8 cellular contexts compared by ENCODE assay signal in genomic region chr5:36414869-36415282, GRCh38.
A peak's percentile ranks its signal among the peaks of the same experiment; 100 is the strongest.
DNase-seq lines count a peak whose midpoint lies in the region; ATAC-seq and TF ChIP-seq lines count a peak whose summit lies in the region.

No MANE protein-coding gene starts in this region.

- H3K27ac Mint-ChIP-seq in GM23338 = no peak overlapping the region
- no peak overlapping the region for H3K27ac Mint-ChIP-seq in activated T-helper 1 cell treated with anti-CD3 and anti-CD28 coated beads, Interleukin-12 subunit alpha, Interleukin-12 subunit beta, Interleukin-2, Interleukin-4 antibody, amounts not matched to agents 30 ng/mL and 10 ng/mL and 1 ng/mL, durations not matched to agents 14 hours and 24 hours and 36 hours

- no peak overlapping the region for H3K27ac ChIP-seq in GM23338 (ENCODE audit: low read depth)

- H3K36me3 ChIP-seq in GM23338 (ENCODE audit: insufficient read depth) = no peaks in the 10 kb centered on the region

- TF ChIP-seq CTCF in GM23338 (conservative IDR thresholded peaks at IDR 0.05; ENCODE audit: low read depth in 2 of 2) = peak in 1 of 2 experiments; percentile 61; a peak in 3 of 4 replicates

- 0 out of 3 replicates have a peak, but pooled peaks cover 5% of the 10 kb centered on the region for H3K9me3 Mint-ChIP-seq in GM23338
- no peaks in the 10 kb centered on the region for H3K9me3 Mint-ChIP-seq in activated T-helper 1 cell treated with anti-CD3 and anti-CD28 coated beads, Interleukin-12 subunit alpha, Interleukin-12 subunit beta, Interleukin-2, Interleukin-4 antibody, amounts not matched to agents 30 ng/mL and 10 ng/mL and 1 ng/mL, durations not matched to agents 14 hours and 24 hours and 36 hours

- peaks cover 47% of the 10 kb centered on the region for H3K27me3 ChIP-seq in GM23338 (ENCODE audit: insufficient read depth)

- no peaks in the 10 kb centered on the region for H3K79me2 ChIP-seq in GM23338 (replicated peaks; ENCODE audit: insufficient read depth)

- H3F3A ChIP-seq in GM23338 (replicated peaks; ENCODE audit: low read depth) = no peaks in the 10 kb centered on the region

- no peak overlapping the region for H3K4me3 ChIP-seq in GM23338

- no peaks in the 10 kb centered on the region for H3K36me3 Mint-ChIP-seq in GM23338 (ENCODE audit: low read depth)
- no peaks in the 10 kb centered on the region for H3K36me3 Mint-ChIP-seq in activated T-helper 1 cell treated with anti-CD3 and anti-CD28 coated beads, Interleukin-12 subunit alpha, Interleukin-12 subunit beta, Interleukin-2, Interleukin-4 antibody, amounts not matched to agents 30 ng/mL and 10 ng/mL and 1 ng/mL, durations not matched to agents 14 hours and 24 hours and 36 hours (ENCODE audit: low read depth)

- peaks cover 17% of the 10 kb centered on the region for H3K27me3 Mint-ChIP-seq in GM23338 (ENCODE audit: insufficient read depth, low read depth, poor library complexity)
- peaks cover 4% of the 10 kb centered on the region for H3K27me3 Mint-ChIP-seq in activated T-helper 1 cell treated with anti-CD3 and anti-CD28 coated beads, Interleukin-12 subunit alpha, Interleukin-12 subunit beta, Interleukin-2, Interleukin-4 antibody, amounts not matched to agents 30 ng/mL and 10 ng/mL and 1 ng/mL, durations not matched to agents 14 hours and 24 hours and 36 hours (ENCODE audit: insufficient read depth)

- H3K4me3 Mint-ChIP-seq in GM23338 = no peak overlapping the region
- no peak overlapping the region for H3K4me3 Mint-ChIP-seq in activated T-helper 1 cell treated with anti-CD3 and anti-CD28 coated beads, Interleukin-12 subunit alpha, Interleukin-12 subunit beta, Interleukin-2, Interleukin-4 antibody, amounts not matched to agents 30 ng/mL and 10 ng/mL and 1 ng/mL, durations not matched to agents 14 hours and 24 hours and 36 hours

- peaks cover 26% of the 10 kb centered on the region for H3K4me1 ChIP-seq in GM23338 (ENCODE audit: insufficient read depth)

- peaks cover 33% of the 10 kb centered on the region for H3K4me1 Mint-ChIP-seq in GM23338
- peaks cover 7% of the 10 kb centered on the region for H3K4me1 Mint-ChIP-seq in activated T-helper 1 cell treated with anti-CD3 and anti-CD28 coated beads, Interleukin-12 subunit alpha, Interleukin-12 subunit beta, Interleukin-2, Interleukin-4 antibody, amounts not matched to agents 30 ng/mL and 10 ng/mL and 1 ng/mL, durations not matched to agents 14 hours and 24 hours and 36 hours (ENCODE audit: low read depth)

- intact Hi-C loops in activated T-helper 1 cell treated with anti-CD3 and anti-CD28 coated beads, Interleukin-12 subunit alpha, Interleukin-12 subunit beta, Interleukin-2, Interleukin-4 antibody, amounts not matched to agents 30 ng/mL and 10 ng/mL and 1 ng/mL, durations not matched to agents 14 hours and 24 hours and 36 hours (cut with micrococcal nuclease) = loop anchor here (1.0 to 2.0 kb wide), 2 partner anchors 92 to 278 kb away; no protein-coding TSS in a partner anchor

- no peaks in the 10 kb centered on the region for H4K20me1 ChIP-seq in GM23338 (replicated peaks; ENCODE audit: insufficient read depth)

- ATAC-seq in GM23338 = no peak

- H2AFZ ChIP-seq in GM23338 = no peak overlapping the region

- DNase-seq in A172 (ENCODE audit: low spot score) (peak; percentile 52), GM23338 (ENCODE audit: low spot score) (peak; percentile 69), OCI-M1 (lab: John Stamatoyannopoulos, UW) (peak; percentile 50), fibroblast of peridontal ligament (ENCODE audit: extremely low read depth) (peak; percentile 80), putamen (ENCODE audit: low spot score) (peak; percentile 22), 8988T (no peak)
- DNase-seq in activated T-helper 1 cell treated with anti-CD3 and anti-CD28 coated beads, Interleukin-12 subunit alpha, Interleukin-12 subunit beta, Interleukin-2, Interleukin-4 antibody, amounts not matched to agents 30 ng/mL and 10 ng/mL and 1 ng/mL, durations not matched to agents 14 hours and 24 hours and 36 hours (ENCODE audit: low spot score) = no peak
- DNase-seq in activated CD4-positive, alpha-beta T cell treated with anti-CD3 and anti-CD28 coated beads for 48 hours = no peak

- no peaks in the 10 kb centered on the region for H3K9me2 ChIP-seq in GM23338 (ENCODE audit: insufficient read depth)

- H3K4me2 ChIP-seq in GM23338 = no peak overlapping the region

TF ChIP-seq in GM23338, 12 proteins besides CTCF, POLR2A, EP300 and RAD21 (continues in another document):
- TF ChIP-seq EZH2 (IDR thresholded peaks at IDR 0.05; ENCODE audit: low read depth, unreplicated experiment) (no peak), CREB1 (CRISPR knock-in tag; IDR thresholded peaks at IDR 0.05; ENCODE audit: low read depth) (no peak), ZNF114 (CRISPR knock-in tag; IDR thresholded peaks at IDR 0.05) (no peak), POLR2AphosphoS5 (IDR thresholded peaks at IDR 0.05; ENCODE audit: low read depth) (no peak), JUNB (IDR thresholded peaks at IDR 0.05; ENCODE audit: unreplicated experiment) (no peak), ETS1 (IDR thresholded peaks at IDR 0.05) (no peak), ZNF462 (CRISPR knock-in tag; IDR thresholded peaks at IDR 0.05) (no peak), EZH2phosphoT487 (IDR thresholded peaks at IDR 0.05; ENCODE audit: unreplicated experiment) (no peak)

Comparison
In these comparisons a context has a peak if more than half of its experiments do, and no peak if none do; other contexts are left out.
1. DNase-seq: peak in A172 (single experiment), GM23338 (single experiment), OCI-M1 (single experiment), fibroblast of peridontal ligament (single experiment) and putamen (single experiment); none in activated T-helper 1 cell treated with anti-CD3 and anti-CD28 coated beads, Interleukin-12 subunit alpha, Interleukin-12 subunit beta, Interleukin-2, Interleukin-4 antibody, amounts not matched to agents 30 ng/mL and 10 ng/mL and 1 ng/mL, durations not matched to agents 14 hours and 24 hours and 36 hours (single experiment), 8988T (single experiment) and activated CD4-positive, alpha-beta T cell treated with anti-CD3 and anti-CD28 coated beads for 48 hours (single experiment).